14 cellular contexts compared by ENCODE assay signal in the genomic region with DNA sequence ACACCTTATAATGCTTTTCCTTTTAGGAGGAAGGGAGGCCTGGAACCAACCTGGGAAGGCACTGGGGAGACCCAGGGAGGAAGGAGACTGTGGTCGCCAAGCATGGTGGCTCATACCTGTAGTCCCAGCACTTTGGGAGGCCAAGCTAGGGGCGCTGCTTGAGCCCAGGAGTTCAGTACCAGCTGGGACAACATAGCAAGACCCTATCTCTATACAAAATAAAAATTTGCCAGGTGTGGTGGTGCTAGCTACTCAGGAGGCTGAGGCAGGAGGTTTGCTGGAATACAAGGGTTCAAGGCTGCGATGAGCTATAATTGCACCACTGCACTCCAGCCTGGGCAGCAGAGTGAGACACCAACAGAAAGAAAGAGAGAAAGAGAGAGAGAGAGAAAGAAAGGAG. TPM values are rescaled to one million over a fixed set of nuclear protein-coding genes. Genes with fewer than 3 reads are reported as not detected.
DNase-seq lines count a peak whose midpoint lies in the region; ATAC-seq and TF ChIP-seq lines count a peak whose summit lies in the region.
"Had no signal": no experiment of that assay in that cellular context is flagged by ENCODE, and none has a peak within 500 bp of the region (broad histone marks: within the 10 kb centered on the region; RNA-seq: fewer than 3 reads in every experiment).

No MANE protein-coding gene starts in this region.

- DNase-seq in left ventricle myocardium inferior (no peak), left ventricle myocardium superior (no peak), mesenchymal stem cell (no peak)
- DNase-seq: AML-193; Caco-2; CD4-positive, alpha-beta T cell; GM23248 had no signal

- no peaks in the 10 kb centered on the region for H3K27me3 Mint-ChIP-seq in brain
- H3K27me3 Mint-ChIP-seq: CD4-positive, alpha-beta T cell had no signal

- no peak overlapping the region for H2BK15ac ChIP-seq in mesenchymal stem cell (ENCODE audit: low read depth, poor library complexity, severe bottlenecking)

- no peak overlapping the region for H2BK120ac ChIP-seq in mesenchymal stem cell (ENCODE audit: low read depth, low read length)

- H3K36me3 Mint-ChIP-seq in brain: no peaks in the 10 kb centered on the region

- no peaks in the 10 kb centered on the region for H3K27me3 ChIP-seq in left ventricle myocardium inferior (ENCODE audit: low read depth)
- H3K27me3 ChIP-seq in mesenchymal stem cell (ENCODE audit: control insufficient read depth in 1 of 2, insufficient read depth in 1 of 2, low read length in 2 of 2): peaks cover 0 to 4% of the 10 kb centered on the region in 2 experiments

- peak overlapping the region; percentile 76 for H2AK5ac ChIP-seq in mesenchymal stem cell (ENCODE audit: low read length, severe bottlenecking)

- 98% methylated on average over 2 of the region's 3 CpGs for WGBS in mesenchymal stem cell

- H2AFZ ChIP-seq in mesenchymal stem cell (ENCODE audit: low read depth, low read length): no peak overlapping the region
- H2AFZ ChIP-seq: GM23248 had no signal

- no peak overlapping the region for H3K23ac ChIP-seq in mesenchymal stem cell (ENCODE audit: low read length in 2 of 2)

- ATAC-seq in left ventricle myocardium superior (no peak), HG03354 (IDR thresholded peaks at IDR 0.05; ENCODE audit: poor library complexity, severe bottlenecking, unreplicated experiment) (no peak), GM18867 (IDR thresholded peaks at IDR 0.05; ENCODE audit: unreplicated experiment) (no peak)

- H3K18ac ChIP-seq in mesenchymal stem cell (ENCODE audit: low read depth in 1 of 2, low read length in 2 of 2): no peak overlapping the region

- no peaks in the 10 kb centered on the region for H3K9me3 Mint-ChIP-seq in brain
- H3K9me3 Mint-ChIP-seq: CD4-positive, alpha-beta T cell had no signal

- H3K4me1 ChIP-seq in left ventricle myocardium inferior: peaks cover 69% of the 10 kb centered on the region
- H3K4me1 ChIP-seq in mesenchymal stem cell (ENCODE audit: control insufficient read depth, insufficient read depth, low read depth, low read length): peaks cover 27% of the 10 kb centered on the region
- H3K4me1 ChIP-seq: HAP-1 had no signal

- H3K4me1 Mint-ChIP-seq in brain: peaks cover 47% of the 10 kb centered on the region

- intact Hi-C loops in left ventricle myocardium inferior (cut with micrococcal nuclease) (no loop called here), left ventricle myocardium superior (cut with micrococcal nuclease) (no loop called here)

- no peak overlapping the region for H3K14ac ChIP-seq in mesenchymal stem cell (ENCODE audit: low read length in 2 of 2)

- H3K9ac ChIP-seq in mesenchymal stem cell (ENCODE audit: low read length): no peak overlapping the region
- H3K9ac ChIP-seq: GM23248 had no signal

- H3K27ac ChIP-seq in left ventricle myocardium inferior (replicated peaks): peak overlapping the region; percentile 93
- no peak overlapping the region for H3K27ac ChIP-seq in mesenchymal stem cell (ENCODE audit: low read length, poor library complexity, severe bottlenecking)
- H3K27ac ChIP-seq: C4-2B, GM23248, HL-60 had no signal

- H3K9me3 ChIP-seq in left ventricle myocardium inferior (replicated peaks): no peaks in the 10 kb centered on the region
- H3K9me3 ChIP-seq in mesenchymal stem cell (ENCODE audit: control insufficient read depth, low read length): no peaks in the 10 kb centered on the region
- H3K9me3 ChIP-seq: Caco-2, HAP-1 had no signal

- H3K79me1 ChIP-seq in mesenchymal stem cell (replicated peaks; ENCODE audit: low read length, poor library complexity, severe bottlenecking): peaks cover 3% of the 10 kb centered on the region

- peak overlapping the region in 3 of 5 experiments; percentile 34 to 76 (median 57) for H3K27ac Mint-ChIP-seq in brain
- H3K27ac Mint-ChIP-seq: CD4-positive, alpha-beta T cell had no signal

- TF ChIP-seq CTCF in left ventricle myocardium inferior (IDR thresholded peaks at IDR 0.05; ENCODE audit: borderline replicate concordance) (no peak), brain (conservative IDR thresholded peaks at IDR 0.05) (no peak)

- H2BK5ac ChIP-seq in mesenchymal stem cell (ENCODE audit: low read depth, low read length, poor library complexity, severe bottlenecking): no peak overlapping the region

- no peak overlapping the region for H3K4me3 Mint-ChIP-seq in brain
- H3K4me3 Mint-ChIP-seq: CD4-positive, alpha-beta T cell had no signal

- no peak overlapping the region for H4K91ac ChIP-seq in mesenchymal stem cell (ENCODE audit: low read length)

- no peak overlapping the region for H4K8ac ChIP-seq in mesenchymal stem cell (ENCODE audit: low read length)

- no peak overlapping the region for H3K4ac ChIP-seq in mesenchymal stem cell (ENCODE audit: low read depth in 1 of 2, low read length in 2 of 2)

- no peak overlapping the region for H2BK12ac ChIP-seq in mesenchymal stem cell (ENCODE audit: low read length in 2 of 2)

- no peak overlapping the region for H3K4me3 ChIP-seq in left ventricle myocardium inferior
- no peak overlapping the region for H3K4me3 ChIP-seq in mesenchymal stem cell (ENCODE audit: insufficient read depth in 1 of 2, low read depth in 1 of 2, low read length in 2 of 2)
- H3K4me3 ChIP-seq: GM23248, HAP-1 had no signal

- H3K36me3 ChIP-seq in left ventricle myocardium inferior (no peaks in the 10 kb centered on the region), mesenchymal stem cell (ENCODE audit: control insufficient read depth in 1 of 2, insufficient read depth in 2 of 2, low read depth in 1 of 2, low read length in 2 of 2) (no peaks in the 10 kb centered on the region)
- H3K36me3 ChIP-seq: HAP-1 had no signal

- H3K4me2 ChIP-seq in mesenchymal stem cell (ENCODE audit: low read length, poor library complexity, severe bottlenecking): no peak overlapping the region

RNA-seq across cellular contexts. Expression of a gene that starts 36.2 kb away (rescaled TPM):
- 116 TPM for total RNA-seq in left ventricle myocardium inferior
- total RNA-seq in left ventricle myocardium superior: 123 TPM
- polyA plus RNA-seq in brain (ENCODE audit: insufficient read depth, low read depth, low replicate concordance): 1.8 TPM
- not detected for polyA plus RNA-seq in mesenchymal stem cell (2013, experiment 1 of 2)
- not detected for polyA plus RNA-seq in mesenchymal stem cell (2013, experiment 2 of 2)
- total RNA-seq: CD4-positive, alpha-beta T cell; H4 had no signal
